1 cellular context compared by ENCODE assay signal in the genomic region with DNA sequence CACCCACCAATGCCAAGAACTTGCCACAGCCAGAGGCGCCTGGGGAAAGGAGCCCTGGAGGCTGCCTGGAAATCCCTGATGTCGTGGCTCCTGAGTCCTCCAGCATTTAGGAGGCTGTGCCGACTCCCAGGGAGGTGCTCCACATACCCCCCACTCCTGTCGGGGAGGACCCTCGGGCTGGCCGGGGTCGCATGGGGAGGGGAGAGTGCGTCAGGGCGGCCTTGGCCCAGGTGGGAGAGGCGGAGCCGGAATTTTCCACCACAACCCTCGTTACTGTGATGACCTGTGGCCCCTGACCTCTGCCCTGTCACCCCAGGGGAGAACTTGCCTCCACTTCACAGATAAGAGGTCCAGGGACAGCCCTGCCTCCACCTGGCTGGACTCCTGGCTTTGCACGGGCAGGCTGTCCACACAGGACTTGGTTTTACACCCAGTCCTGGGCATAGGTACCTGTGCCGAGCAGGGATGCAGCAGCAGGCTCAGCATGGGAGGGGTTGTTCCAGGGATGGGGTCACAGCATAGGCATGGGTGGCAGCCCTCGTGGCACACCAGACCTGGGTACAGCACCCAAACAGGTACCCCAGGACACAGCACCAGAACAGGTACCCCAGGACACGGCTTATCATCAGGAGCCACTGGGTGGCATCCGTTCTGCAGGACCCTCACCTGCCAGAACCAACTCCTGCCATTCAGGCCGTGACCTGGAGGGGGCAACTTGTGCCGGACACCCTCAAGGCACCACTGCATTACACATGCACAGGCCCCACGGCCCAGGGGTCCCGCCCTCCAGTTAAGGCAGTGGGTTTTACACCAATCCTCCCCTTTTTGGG.
A peak's percentile ranks its signal among the peaks of the same experiment; 100 is the strongest.
TF ChIP-seq lines count a peak whose summit lies in the region.

No MANE protein-coding gene starts in this region.

TF ChIP-seq in HepG2, 621 proteins besides CTCF, POLR2A, EP300 and RAD21 (continued from another document and continues in another):
- TF ChIP-seq, protein P1, sequence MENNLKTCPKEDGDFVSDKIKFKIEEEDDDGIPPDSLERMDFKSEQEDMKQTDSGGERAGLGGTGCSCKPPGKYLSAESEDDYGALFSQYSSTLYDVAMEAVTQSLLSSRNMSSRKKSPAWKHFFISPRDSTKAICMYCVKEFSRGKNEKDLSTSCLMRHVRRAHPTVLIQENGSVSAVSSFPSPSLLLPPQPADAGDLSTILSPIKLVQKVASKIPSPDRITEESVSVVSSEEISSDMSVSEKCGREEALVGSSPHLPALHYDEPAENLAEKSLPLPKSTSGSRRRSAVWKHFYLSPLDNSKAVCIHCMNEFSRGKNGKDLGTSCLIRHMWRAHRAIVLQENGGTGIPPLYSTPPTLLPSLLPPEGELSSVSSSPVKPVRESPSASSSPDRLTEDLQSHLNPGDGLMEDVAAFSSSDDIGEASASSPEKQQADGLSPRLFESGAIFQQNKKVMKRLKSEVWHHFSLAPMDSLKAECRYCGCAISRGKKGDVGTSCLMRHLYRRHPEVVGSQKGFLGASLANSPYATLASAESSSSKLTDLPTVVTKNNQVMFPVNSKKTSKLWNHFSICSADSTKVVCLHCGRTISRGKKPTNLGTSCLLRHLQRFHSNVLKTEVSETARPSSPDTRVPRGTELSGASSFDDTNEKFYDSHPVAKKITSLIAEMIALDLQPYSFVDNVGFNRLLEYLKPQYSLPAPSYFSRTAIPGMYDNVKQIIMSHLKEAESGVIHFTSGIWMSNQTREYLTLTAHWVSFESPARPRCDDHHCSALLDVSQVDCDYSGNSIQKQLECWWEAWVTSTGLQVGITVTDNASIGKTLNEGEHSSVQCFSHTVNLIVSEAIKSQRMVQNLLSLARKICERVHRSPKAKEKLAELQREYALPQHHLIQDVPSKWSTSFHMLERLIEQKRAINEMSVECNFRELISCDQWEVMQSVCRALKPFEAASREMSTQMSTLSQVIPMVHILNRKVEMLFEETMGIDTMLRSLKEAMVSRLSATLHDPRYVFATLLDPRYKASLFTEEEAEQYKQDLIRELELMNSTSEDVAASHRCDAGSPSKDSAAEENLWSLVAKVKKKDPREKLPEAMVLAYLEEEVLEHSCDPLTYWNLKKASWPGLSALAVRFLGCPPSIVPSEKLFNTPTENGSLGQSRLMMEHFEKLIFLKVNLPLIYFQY (CRISPR knock-in tag; IDR thresholded peaks at IDR 0.05; ENCODE audit: borderline replicate concordance): no peak
- TF ChIP-seq HDAC6 (IDR thresholded peaks at IDR 0.05; ENCODE audit: low read depth, low read length) (no peak), ZNF619 (CRISPR knock-in tag; IDR thresholded peaks at IDR 0.05) (no peak), ZNF101 (CRISPR knock-in tag; IDR thresholded peaks at IDR 0.05; ENCODE audit: borderline replicate concordance, low read depth) (0 out of 2 replicates have a peak, but pooled peaks have one; percentile 23), ZNF484 (CRISPR knock-in tag; IDR thresholded peaks at IDR 0.05; ENCODE audit: borderline replicate concordance, low read depth) (no peak), ZNF138 (CRISPR knock-in tag; IDR thresholded peaks at IDR 0.05; ENCODE audit: low read depth) (0 out of 2 replicates have a peak, but pooled peaks have one; percentile 56), ZNF230 (CRISPR knock-in tag; IDR thresholded peaks at IDR 0.05) (peak; percentile 7; the same call in 1 of the 2 replicates), ZNF737 (CRISPR knock-in tag; IDR thresholded peaks at IDR 0.05; ENCODE audit: borderline replicate concordance) (no peak), CCDC6 (CRISPR knock-in tag; IDR thresholded peaks at IDR 0.05) (no peak), SUZ12 (IDR thresholded peaks at IDR 0.05; ENCODE audit: low read depth, low read length) (no peak), MBNL3 (CRISPR knock-in tag; conservative IDR thresholded peaks at IDR 0.05) (no peak), SNAPC2 (CRISPR knock-in tag; IDR thresholded peaks at IDR 0.05) (peak; percentile 84; the same call in 1 of the 2 replicates), ZKSCAN5 (CRISPR knock-in tag; IDR thresholded peaks at IDR 0.05) (no peak), ZNF614 (CRISPR knock-in tag; IDR thresholded peaks at IDR 0.05; ENCODE audit: borderline replicate concordance) (peak; percentile 19; the same call in 1 of the 2 replicates), SRY (CRISPR knock-in tag; IDR thresholded peaks at IDR 0.05) (no peak), ZNF382 (CRISPR knock-in tag; IDR thresholded peaks at IDR 0.05; ENCODE audit: borderline replicate concordance) (no peak), ZNF207 (IDR thresholded peaks at IDR 0.05; ENCODE audit: borderline replicate concordance) (no peak), CHD4 (IDR thresholded peaks at IDR 0.05; ENCODE audit: borderline replicate concordance, low read length) (no peak), FOXK1 (CRISPR knock-in tag; IDR thresholded peaks at IDR 0.05; ENCODE audit: borderline replicate concordance, low read depth) (no peak; the same call in 1 of the 2 replicates), ZMAT3 (CRISPR knock-in tag; conservative IDR thresholded peaks at IDR 0.05) (no peak), RFX5 (IDR thresholded peaks at IDR 0.05; ENCODE audit: low read depth, low read length) (0 out of 2 replicates have a peak, but pooled peaks have one; percentile 19)
- TF ChIP-seq, protein P2, sequence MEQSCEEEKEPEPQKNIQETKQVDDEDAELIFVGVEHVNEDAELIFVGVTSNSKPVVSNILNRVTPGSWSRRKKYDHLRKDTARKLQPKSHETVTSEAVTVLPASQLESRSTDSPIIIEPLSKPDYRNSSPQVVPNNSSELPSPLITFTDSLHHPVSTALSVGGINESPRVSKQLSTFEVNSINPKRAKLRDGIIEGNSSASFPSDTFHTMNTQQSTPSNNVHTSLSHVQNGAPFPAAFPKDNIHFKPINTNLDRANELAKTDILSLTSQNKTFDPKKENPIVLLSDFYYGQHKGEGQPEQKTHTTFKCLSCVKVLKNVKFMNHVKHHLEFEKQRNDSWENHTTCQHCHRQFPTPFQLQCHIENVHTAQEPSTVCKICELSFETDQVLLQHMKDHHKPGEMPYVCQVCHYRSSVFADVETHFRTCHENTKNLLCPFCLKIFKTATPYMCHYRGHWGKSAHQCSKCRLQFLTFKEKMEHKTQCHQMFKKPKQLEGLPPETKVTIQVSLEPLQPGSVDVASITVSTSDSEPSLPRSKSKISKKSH (CRISPR knock-in tag; IDR thresholded peaks at IDR 0.05; ENCODE audit: borderline replicate concordance): no peak
- TF ChIP-seq, protein P3, sequence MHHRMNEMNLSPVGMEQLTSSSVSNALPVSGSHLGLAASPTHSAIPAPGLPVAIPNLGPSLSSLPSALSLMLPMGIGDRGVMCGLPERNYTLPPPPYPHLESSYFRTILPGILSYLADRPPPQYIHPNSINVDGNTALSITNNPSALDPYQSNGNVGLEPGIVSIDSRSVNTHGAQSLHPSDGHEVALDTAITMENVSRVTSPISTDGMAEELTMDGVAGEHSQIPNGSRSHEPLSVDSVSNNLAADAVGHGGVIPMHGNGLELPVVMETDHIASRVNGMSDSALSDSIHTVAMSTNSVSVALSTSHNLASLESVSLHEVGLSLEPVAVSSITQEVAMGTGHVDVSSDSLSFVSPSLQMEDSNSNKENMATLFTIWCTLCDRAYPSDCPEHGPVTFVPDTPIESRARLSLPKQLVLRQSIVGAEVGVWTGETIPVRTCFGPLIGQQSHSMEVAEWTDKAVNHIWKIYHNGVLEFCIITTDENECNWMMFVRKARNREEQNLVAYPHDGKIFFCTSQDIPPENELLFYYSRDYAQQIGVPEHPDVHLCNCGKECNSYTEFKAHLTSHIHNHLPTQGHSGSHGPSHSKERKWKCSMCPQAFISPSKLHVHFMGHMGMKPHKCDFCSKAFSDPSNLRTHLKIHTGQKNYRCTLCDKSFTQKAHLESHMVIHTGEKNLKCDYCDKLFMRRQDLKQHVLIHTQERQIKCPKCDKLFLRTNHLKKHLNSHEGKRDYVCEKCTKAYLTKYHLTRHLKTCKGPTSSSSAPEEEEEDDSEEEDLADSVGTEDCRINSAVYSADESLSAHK (CRISPR knock-in tag; IDR thresholded peaks at IDR 0.05; ENCODE audit: borderline replicate concordance): no peak
- TF ChIP-seq, protein P4, sequence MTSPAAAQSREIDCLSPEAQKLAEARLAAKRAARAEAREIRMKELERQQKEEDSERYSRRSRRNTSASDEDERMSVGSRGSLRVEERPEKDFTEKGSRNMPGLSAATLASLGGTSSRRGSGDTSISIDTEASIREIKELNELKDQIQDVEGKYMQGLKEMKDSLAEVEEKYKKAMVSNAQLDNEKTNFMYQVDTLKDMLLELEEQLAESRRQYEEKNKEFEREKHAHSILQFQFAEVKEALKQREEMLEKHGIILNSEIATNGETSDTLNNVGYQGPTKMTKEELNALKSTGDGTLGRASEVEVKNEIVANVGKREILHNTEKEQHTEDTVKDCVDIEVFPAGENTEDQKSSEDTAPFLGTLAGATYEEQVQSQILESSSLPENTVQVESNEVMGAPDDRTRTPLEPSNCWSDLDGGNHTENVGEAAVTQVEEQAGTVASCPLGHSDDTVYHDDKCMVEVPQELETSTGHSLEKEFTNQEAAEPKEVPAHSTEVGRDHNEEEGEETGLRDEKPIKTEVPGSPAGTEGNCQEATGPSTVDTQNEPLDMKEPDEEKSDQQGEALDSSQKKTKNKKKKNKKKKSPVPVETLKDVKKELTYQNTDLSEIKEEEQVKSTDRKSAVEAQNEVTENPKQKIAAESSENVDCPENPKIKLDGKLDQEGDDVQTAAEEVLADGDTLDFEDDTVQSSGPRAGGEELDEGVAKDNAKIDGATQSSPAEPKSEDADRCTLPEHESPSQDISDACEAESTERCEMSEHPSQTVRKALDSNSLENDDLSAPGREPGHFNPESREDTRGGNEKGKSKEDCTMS (CRISPR knock-in tag; conservative IDR thresholded peaks at IDR 0.05): no peak
- TF ChIP-seq, protein P5, sequence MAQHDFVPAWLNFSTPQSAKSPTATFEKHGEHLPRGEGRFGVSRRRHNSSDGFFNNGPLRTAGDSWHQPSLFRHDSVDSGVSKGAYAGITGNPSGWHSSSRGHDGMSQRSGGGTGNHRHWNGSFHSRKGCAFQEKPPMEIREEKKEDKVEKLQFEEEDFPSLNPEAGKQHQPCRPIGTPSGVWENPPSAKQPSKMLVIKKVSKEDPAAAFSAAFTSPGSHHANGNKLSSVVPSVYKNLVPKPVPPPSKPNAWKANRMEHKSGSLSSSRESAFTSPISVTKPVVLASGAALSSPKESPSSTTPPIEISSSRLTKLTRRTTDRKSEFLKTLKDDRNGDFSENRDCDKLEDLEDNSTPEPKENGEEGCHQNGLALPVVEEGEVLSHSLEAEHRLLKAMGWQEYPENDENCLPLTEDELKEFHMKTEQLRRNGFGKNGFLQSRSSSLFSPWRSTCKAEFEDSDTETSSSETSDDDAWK (CRISPR knock-in tag; IDR thresholded peaks at IDR 0.05): no peak
- TF ChIP-seq, protein P6, sequence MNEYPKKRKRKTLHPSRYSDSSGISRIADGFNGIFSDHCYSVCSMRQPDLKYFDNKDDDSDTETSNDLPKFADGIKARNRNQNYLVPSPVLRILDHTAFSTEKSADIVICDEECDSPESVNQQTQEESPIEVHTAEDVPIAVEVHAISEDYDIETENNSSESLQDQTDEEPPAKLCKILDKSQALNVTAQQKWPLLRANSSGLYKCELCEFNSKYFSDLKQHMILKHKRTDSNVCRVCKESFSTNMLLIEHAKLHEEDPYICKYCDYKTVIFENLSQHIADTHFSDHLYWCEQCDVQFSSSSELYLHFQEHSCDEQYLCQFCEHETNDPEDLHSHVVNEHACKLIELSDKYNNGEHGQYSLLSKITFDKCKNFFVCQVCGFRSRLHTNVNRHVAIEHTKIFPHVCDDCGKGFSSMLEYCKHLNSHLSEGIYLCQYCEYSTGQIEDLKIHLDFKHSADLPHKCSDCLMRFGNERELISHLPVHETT (CRISPR knock-in tag; conservative IDR thresholded peaks at IDR 0.05): no peak; the same call in 1 of the 2 replicates
- TF ChIP-seq, protein P7, sequence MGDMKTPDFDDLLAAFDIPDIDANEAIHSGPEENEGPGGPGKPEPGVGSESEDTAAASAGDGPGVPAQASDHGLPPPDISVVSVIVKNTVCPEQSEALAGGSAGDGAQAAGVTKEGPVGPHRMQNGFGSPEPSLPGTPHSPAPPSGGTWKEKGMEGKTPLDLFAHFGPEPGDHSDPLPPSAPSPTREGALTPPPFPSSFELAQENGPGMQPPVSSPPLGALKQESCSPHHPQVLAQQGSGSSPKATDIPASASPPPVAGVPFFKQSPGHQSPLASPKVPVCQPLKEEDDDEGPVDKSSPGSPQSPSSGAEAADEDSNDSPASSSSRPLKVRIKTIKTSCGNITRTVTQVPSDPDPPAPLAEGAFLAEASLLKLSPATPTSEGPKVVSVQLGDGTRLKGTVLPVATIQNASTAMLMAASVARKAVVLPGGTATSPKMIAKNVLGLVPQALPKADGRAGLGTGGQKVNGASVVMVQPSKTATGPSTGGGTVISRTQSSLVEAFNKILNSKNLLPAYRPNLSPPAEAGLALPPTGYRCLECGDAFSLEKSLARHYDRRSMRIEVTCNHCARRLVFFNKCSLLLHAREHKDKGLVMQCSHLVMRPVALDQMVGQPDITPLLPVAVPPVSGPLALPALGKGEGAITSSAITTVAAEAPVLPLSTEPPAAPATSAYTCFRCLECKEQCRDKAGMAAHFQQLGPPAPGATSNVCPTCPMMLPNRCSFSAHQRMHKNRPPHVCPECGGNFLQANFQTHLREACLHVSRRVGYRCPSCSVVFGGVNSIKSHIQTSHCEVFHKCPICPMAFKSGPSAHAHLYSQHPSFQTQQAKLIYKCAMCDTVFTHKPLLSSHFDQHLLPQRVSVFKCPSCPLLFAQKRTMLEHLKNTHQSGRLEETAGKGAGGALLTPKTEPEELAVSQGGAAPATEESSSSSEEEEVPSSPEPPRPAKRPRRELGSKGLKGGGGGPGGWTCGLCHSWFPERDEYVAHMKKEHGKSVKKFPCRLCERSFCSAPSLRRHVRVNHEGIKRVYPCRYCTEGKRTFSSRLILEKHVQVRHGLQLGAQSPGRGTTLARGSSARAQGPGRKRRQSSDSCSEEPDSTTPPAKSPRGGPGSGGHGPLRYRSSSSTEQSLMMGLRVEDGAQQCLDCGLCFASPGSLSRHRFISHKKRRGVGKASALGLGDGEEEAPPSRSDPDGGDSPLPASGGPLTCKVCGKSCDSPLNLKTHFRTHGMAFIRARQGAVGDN (CRISPR knock-in tag; IDR thresholded peaks at IDR 0.05): peak; percentile 38; the same call in 1 of the 2 replicates
- TF ChIP-seq, protein P8, sequence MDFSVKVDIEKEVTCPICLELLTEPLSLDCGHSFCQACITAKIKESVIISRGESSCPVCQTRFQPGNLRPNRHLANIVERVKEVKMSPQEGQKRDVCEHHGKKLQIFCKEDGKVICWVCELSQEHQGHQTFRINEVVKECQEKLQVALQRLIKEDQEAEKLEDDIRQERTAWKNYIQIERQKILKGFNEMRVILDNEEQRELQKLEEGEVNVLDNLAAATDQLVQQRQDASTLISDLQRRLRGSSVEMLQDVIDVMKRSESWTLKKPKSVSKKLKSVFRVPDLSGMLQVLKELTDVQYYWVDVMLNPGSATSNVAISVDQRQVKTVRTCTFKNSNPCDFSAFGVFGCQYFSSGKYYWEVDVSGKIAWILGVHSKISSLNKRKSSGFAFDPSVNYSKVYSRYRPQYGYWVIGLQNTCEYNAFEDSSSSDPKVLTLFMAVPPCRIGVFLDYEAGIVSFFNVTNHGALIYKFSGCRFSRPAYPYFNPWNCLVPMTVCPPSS (IDR thresholded peaks at IDR 0.05): no peak
- TF ChIP-seq, protein P9, sequence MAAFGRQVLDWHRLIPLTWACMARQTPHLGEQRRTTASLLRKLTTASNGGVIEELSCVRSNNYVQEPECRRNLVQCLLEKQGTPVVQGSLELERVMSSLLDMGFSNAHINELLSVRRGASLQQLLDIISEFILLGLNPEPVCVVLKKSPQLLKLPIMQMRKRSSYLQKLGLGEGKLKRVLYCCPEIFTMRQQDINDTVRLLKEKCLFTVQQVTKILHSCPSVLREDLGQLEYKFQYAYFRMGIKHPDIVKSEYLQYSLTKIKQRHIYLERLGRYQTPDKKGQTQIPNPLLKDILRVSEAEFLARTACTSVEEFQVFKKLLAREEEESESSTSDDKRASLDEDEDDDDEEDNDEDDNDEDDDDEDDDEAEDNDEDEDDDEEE (CRISPR knock-in tag; IDR thresholded peaks at IDR 0.05): peak; percentile 87; the same call in 1 of the 2 replicates
